ENCODE assay signal across 31 cellular contexts in the genomic region with DNA sequence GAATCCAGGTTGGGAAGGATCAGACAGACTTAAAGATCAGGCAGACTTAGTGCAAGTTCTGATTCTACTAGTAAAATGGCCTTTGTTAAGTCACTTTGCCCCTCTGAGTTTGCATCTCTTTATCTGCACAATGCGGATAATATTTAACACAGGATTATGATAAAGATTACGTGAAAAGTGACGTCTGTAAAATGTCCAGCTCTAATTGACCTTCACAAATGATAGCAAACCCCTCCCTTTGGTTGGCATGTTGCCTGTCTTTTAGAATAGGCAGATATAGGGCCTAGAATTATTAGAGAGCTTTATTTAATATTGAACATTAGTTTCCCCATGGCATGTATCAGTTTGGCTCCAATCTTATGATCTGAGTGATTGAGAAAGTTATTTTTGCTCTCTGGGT.
"Had no signal": no experiment of that assay in that cellular context is flagged by ENCODE, and none has a peak within 500 bp of the region (broad histone marks: within the 10 kb centered on the region; RNA-seq: fewer than 3 reads in every experiment).

No MANE protein-coding gene starts in this region.

- H3K27ac Mint-ChIP-seq: activated CD4-positive, alpha-beta memory T cell treated with anti-CD3 and anti-CD28 coated beads, Interleukin-2, amount 10 ng/mL, durations not matched to agents 7 days and 5 days; activated CD4-positive, alpha-beta T cell treated with anti-CD3 and anti-CD28 coated beads, Interleukin-2, amount 10 ng/mL, durations not matched to agents 7 days and 5 days; activated naive CD4-positive, alpha-beta T cell treated with anti-CD3 and anti-CD28 coated beads, Interleukin-2, amount 10 ng/mL, durations not matched to agents 7 days and 5 days; activated naive CD4-positive, alpha-beta T cell treated with anti-CD3 and anti-CD28 coated beads, Interleukin-2, amount 50 U/mL, for 72 hours; activated naive CD8-positive, alpha-beta T cell treated with anti-CD3 and anti-CD28 coated beads, Interleukin-2, amount 10 ng/mL, durations not matched to agents 7 days and 5 days; activated T-cell treated with anti-CD3 and anti-CD28 coated beads, Interleukin-2, amount 50 U/mL, for 24 hours; activated T-cell treated with anti-CD3 and anti-CD28 coated beads, Interleukin-2, amount 50 U/mL, for 72 hours; endodermal cell; T-helper 17 cell; T-helper 2 cell treated with Interferon-gamma antibody and Interleukin-4, amounts not matched to agents 5 μg/mL and 100 μg/mL, for 36 hours; WTC11 had no signal

- H3K27ac ChIP-seq: ascending aorta, breast epithelium, cardiac muscle cell, colonic mucosa, foreskin keratinocyte, gastroesophageal sphincter had no signal

- H3K36me3 ChIP-seq: ascending aorta, breast epithelium, cardiac muscle cell, colonic mucosa, gastroesophageal sphincter had no signal

- H3K4me3 ChIP-seq: ascending aorta, breast epithelium, cardiac muscle cell, colonic mucosa, gastroesophageal sphincter had no signal

- ATAC-seq: activated naive CD4-positive, alpha-beta T cell treated with anti-CD3 and anti-CD28 coated beads, Interleukin-2, amount 50 U/mL, for 72 hours; activated T-cell treated with anti-CD3 and anti-CD28 coated beads, Interleukin-2, amount 50 U/mL, for 72 hours; esophagus mucosa; foreskin keratinocyte; gastroesophageal sphincter; T-helper 17 cell; WTC11 had no signal

- H3K4me3 Mint-ChIP-seq: activated CD4-positive, alpha-beta memory T cell treated with anti-CD3 and anti-CD28 coated beads, Interleukin-2, amount 10 ng/mL, durations not matched to agents 7 days and 5 days; activated CD4-positive, alpha-beta T cell treated with anti-CD3 and anti-CD28 coated beads, Interleukin-2, amount 10 ng/mL, durations not matched to agents 7 days and 5 days; activated naive CD4-positive, alpha-beta T cell treated with anti-CD3 and anti-CD28 coated beads, Interleukin-2, amount 10 ng/mL, durations not matched to agents 7 days and 5 days; activated naive CD8-positive, alpha-beta T cell treated with anti-CD3 and anti-CD28 coated beads, Interleukin-2, amount 10 ng/mL, durations not matched to agents 7 days and 5 days; activated T-cell treated with anti-CD3 and anti-CD28 coated beads, Interleukin-2, amount 50 U/mL, for 24 hours; activated T-cell treated with anti-CD3 and anti-CD28 coated beads, Interleukin-2, amount 50 U/mL, for 72 hours; endodermal cell; T-helper 17 cell; T-helper 2 cell treated with Interferon-gamma antibody and Interleukin-4, amounts not matched to agents 5 μg/mL and 100 μg/mL, for 36 hours; WTC11 had no signal

- H3K4me1 ChIP-seq: ascending aorta, breast epithelium, foreskin keratinocyte had no signal

- H3K9me3 Mint-ChIP-seq: activated CD4-positive, alpha-beta memory T cell treated with anti-CD3 and anti-CD28 coated beads, Interleukin-2, amount 10 ng/mL, durations not matched to agents 7 days and 5 days; activated CD4-positive, alpha-beta T cell treated with anti-CD3 and anti-CD28 coated beads, Interleukin-2, amount 10 ng/mL, durations not matched to agents 7 days and 5 days; activated naive CD4-positive, alpha-beta T cell treated with anti-CD3 and anti-CD28 coated beads, Interleukin-2, amount 10 ng/mL, durations not matched to agents 7 days and 5 days; activated naive CD4-positive, alpha-beta T cell treated with anti-CD3 and anti-CD28 coated beads, Interleukin-2, amount 50 U/mL, for 72 hours; activated naive CD8-positive, alpha-beta T cell treated with anti-CD3 and anti-CD28 coated beads, Interleukin-2, amount 10 ng/mL, durations not matched to agents 7 days and 5 days; activated T-cell treated with anti-CD3 and anti-CD28 coated beads, Interleukin-2, amount 50 U/mL, for 24 hours; activated T-cell treated with anti-CD3 and anti-CD28 coated beads, Interleukin-2, amount 50 U/mL, for 72 hours; T-helper 2 cell treated with Interferon-gamma antibody and Interleukin-4, amounts not matched to agents 5 μg/mL and 100 μg/mL, for 36 hours had no signal

- H3K4me1 Mint-ChIP-seq: activated CD4-positive, alpha-beta memory T cell treated with anti-CD3 and anti-CD28 coated beads, Interleukin-2, amount 10 ng/mL, durations not matched to agents 7 days and 5 days; activated CD4-positive, alpha-beta T cell treated with anti-CD3 and anti-CD28 coated beads, Interleukin-2, amount 10 ng/mL, durations not matched to agents 7 days and 5 days; activated naive CD4-positive, alpha-beta T cell treated with anti-CD3 and anti-CD28 coated beads, Interleukin-2, amount 10 ng/mL, durations not matched to agents 7 days and 5 days; activated naive CD8-positive, alpha-beta T cell treated with anti-CD3 and anti-CD28 coated beads, Interleukin-2, amount 10 ng/mL, durations not matched to agents 7 days and 5 days; endodermal cell; T-helper 17 cell had no signal

- H3K27me3 ChIP-seq: ascending aorta, breast epithelium, cardiac muscle cell, colonic mucosa, foreskin keratinocyte, gastroesophageal sphincter had no signal

- H3K27me3 Mint-ChIP-seq: activated CD4-positive, alpha-beta T cell treated with anti-CD3 and anti-CD28 coated beads, Interleukin-2, amount 10 ng/mL, durations not matched to agents 7 days and 5 days; activated naive CD4-positive, alpha-beta T cell treated with anti-CD3 and anti-CD28 coated beads, Interleukin-2, amount 10 ng/mL, durations not matched to agents 7 days and 5 days; activated naive CD8-positive, alpha-beta T cell treated with anti-CD3 and anti-CD28 coated beads, Interleukin-2, amount 10 ng/mL, durations not matched to agents 7 days and 5 days; activated T-cell treated with anti-CD3 and anti-CD28 coated beads, Interleukin-2, amount 50 U/mL, for 24 hours; brain had no signal

- H3K9me3 ChIP-seq: ascending aorta, breast epithelium, colonic mucosa, gastroesophageal sphincter had no signal

- H3K36me3 Mint-ChIP-seq: activated naive CD4-positive, alpha-beta T cell treated with anti-CD3 and anti-CD28 coated beads, Interleukin-2, amount 10 ng/mL, durations not matched to agents 7 days and 5 days; activated naive CD4-positive, alpha-beta T cell treated with anti-CD3 and anti-CD28 coated beads, Interleukin-2, amount 50 U/mL, for 72 hours; activated naive CD8-positive, alpha-beta T cell treated with anti-CD3 and anti-CD28 coated beads, Interleukin-2, amount 10 ng/mL, durations not matched to agents 7 days and 5 days; WTC11 had no signal

- DNase-seq: activated CD4-positive, alpha-beta memory T cell treated with anti-CD3 and anti-CD28 coated beads, Interleukin-2, amount 10 ng/mL, durations not matched to agents 7 days and 5 days; activated CD4-positive, alpha-beta T cell treated with anti-CD3 and anti-CD28 coated beads for 1 hour; activated CD4-positive, alpha-beta T cell treated with anti-CD3 and anti-CD28 coated beads for 4 hours; activated CD4-positive, alpha-beta T cell treated with anti-CD3 and anti-CD28 coated beads, Interleukin-2, amount 10 ng/mL, durations not matched to agents 7 days and 5 days; activated CD4-positive, alpha-beta T cell treated with anti-CD3 and anti-CD28 coated beads, Interleukin-2, amount 50 U/mL, for 4 hours; activated CD8-positive, alpha-beta memory T cell treated with anti-CD3 and anti-CD28 coated beads, Interleukin-2, amount 50 U/mL, for 48 hours; activated gamma-delta T cell; activated naive CD4-positive, alpha-beta T cell; activated naive CD4-positive, alpha-beta T cell treated with anti-CD3 and anti-CD28 coated beads, Interleukin-2, amount 10 ng/mL, durations not matched to agents 7 days and 5 days; activated naive CD8-positive, alpha-beta T cell treated with anti-CD3 and anti-CD28 coated beads, Interleukin-2, amount 10 ng/mL, durations not matched to agents 7 days and 5 days; activated T-cell treated with anti-CD3 and anti-CD28 coated beads for 4 hours; activated T-cell treated with anti-CD3 and anti-CD28 coated beads, Interleukin-2, amount 50 U/mL, for 24 hours; activated T-cell treated with anti-CD3 and anti-CD28 coated beads, Interleukin-2, amount 50 U/mL, for 72 hours; central memory CD4-positive, alpha-beta T cell; cerebellar nuclear complex; colonic mucosa; effector memory CD4-positive, alpha-beta T cell; endodermal cell; foreskin keratinocyte; T-helper 1 cell; T-helper 17 cell; T1000 had no signal
